ENCODE assay signal across 8 cellular contexts in the genomic region with DNA sequence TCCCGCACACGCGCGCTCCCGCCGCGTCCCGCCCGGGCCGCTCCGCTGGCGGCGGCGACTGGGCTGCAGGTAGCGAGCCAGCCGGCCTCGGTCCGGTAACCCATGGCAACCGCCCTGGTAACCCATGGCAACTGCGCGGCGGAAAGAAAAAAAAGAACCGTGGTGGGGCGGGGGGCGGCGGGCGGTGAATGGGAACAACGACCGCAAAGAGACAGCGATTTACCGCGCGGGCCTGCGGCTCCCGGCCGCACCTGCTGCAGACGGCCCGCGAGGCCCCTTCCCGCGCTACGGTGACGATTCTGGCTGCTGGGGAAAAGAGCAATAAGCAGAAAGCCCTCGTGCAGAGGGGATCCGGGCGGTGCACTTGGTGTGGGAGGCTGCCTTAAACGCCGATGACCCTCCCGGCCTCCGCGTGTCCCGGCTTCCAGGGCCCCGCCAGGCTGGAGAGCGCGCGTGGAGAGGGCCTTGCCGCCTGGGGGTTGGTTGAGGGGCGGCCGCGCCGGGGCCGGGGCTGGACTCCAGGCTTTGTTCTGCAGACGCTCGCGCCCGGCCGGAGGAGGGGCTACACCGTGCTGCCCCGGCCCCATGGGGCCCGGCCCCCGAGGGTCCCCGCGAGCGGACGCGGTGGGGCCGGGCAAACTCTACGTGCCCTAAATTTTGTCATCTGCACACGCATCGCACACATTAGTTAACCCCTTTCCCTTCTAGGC.
A peak's percentile ranks its signal among the peaks of the same experiment; 100 is the strongest.
DNase-seq lines count a peak whose midpoint lies in the region; ATAC-seq and TF ChIP-seq lines count a peak whose summit lies in the region.

No MANE protein-coding gene starts in this region.

- H3K4me1 ChIP-seq in lower lobe of right lung = peaks cover 13% of the 10 kb centered on the region

- DNase-seq in DMS79 (lab: John Stamatoyannopoulos, UW) = peak; percentile 64
- DNase-seq in KBM-7 = peak; percentile 74
- peak; percentile 75 for DNase-seq in cerebellar cortex (ENCODE audit: low spot score)
- DNase-seq in lower lobe of right lung = peak; percentile 63
- peak; percentile 28 to 68 for DNase-seq in stimulated activated effector memory CD8-positive, alpha-beta T cell treated with anti-CD3 and anti-CD28 coated beads, Interleukin-12 subunit alpha, Interleukin-12 subunit beta, amount 100 ng/mL, for 72 hours (ENCODE audit: low spot score in 2 of 2)
- DNase-seq in MV-4-11 (lab: John Stamatoyannopoulos, UW) = no peak

- H3K27me3 Mint-ChIP-seq in T-helper 1 cell treated with Interleukin-12 subunit alpha and Interleukin-12 subunit beta and Interleukin-4 antibody, amounts not matched to agents 30 μg/mL and 1 μg/mL, for 36 hours (ENCODE audit: low read depth) = peaks cover 41% of the 10 kb centered on the region

- peaks cover 52% of the 10 kb centered on the region for H3K27me3 ChIP-seq in lower lobe of right lung (ENCODE audit: low read depth)

- peak overlapping the region; percentile 60 for H3K4me3 ChIP-seq in lower lobe of right lung

- H3K4me1 Mint-ChIP-seq in T-helper 1 cell treated with Interleukin-12 subunit alpha and Interleukin-12 subunit beta and Interleukin-4 antibody, amounts not matched to agents 30 μg/mL and 1 μg/mL, for 36 hours (ENCODE audit: low read depth) = peaks cover 4% of the 10 kb centered on the region
- no peaks in the 10 kb centered on the region for H3K4me1 Mint-ChIP-seq in stimulated activated effector memory CD8-positive, alpha-beta T cell treated with anti-CD3 and anti-CD28 coated beads, Interleukin-12 subunit alpha, Interleukin-12 subunit beta, amount 100 ng/mL, for 72 hours

- peak; percentile 31 for ATAC-seq in GM21576 (IDR thresholded peaks at IDR 0.05; ENCODE audit: unreplicated experiment)
- peak; percentile 74 to 83 for ATAC-seq in lower lobe of right lung
- ATAC-seq in stimulated activated effector memory CD8-positive, alpha-beta T cell treated with anti-CD3 and anti-CD28 coated beads, Interleukin-12 subunit alpha, Interleukin-12 subunit beta, amount 100 ng/mL, for 72 hours = peak; percentile 59

- peak overlapping the region; percentile 45 for H3K27ac Mint-ChIP-seq in T-helper 1 cell treated with Interleukin-12 subunit alpha and Interleukin-12 subunit beta and Interleukin-4 antibody, amounts not matched to agents 30 μg/mL and 1 μg/mL, for 36 hours
- peak overlapping the region; percentile 43 for H3K27ac Mint-ChIP-seq in stimulated activated effector memory CD8-positive, alpha-beta T cell treated with anti-CD3 and anti-CD28 coated beads, Interleukin-12 subunit alpha, Interleukin-12 subunit beta, amount 100 ng/mL, for 72 hours

- in situ Hi-C loops in KBM-7 (cut with MboI; ENCODE audit: low pct_unique_long_range_greater_than_20kb, low sequenced_read_pairs) = no loop called here

- TF ChIP-seq CTCF in lower lobe of right lung (IDR thresholded peaks at IDR 0.05) = no peak

- H3K9me3 Mint-ChIP-seq in T-helper 1 cell treated with Interleukin-12 subunit alpha and Interleukin-12 subunit beta and Interleukin-4 antibody, amounts not matched to agents 30 μg/mL and 1 μg/mL, for 36 hours = no peaks in the 10 kb centered on the region
- no peaks in the 10 kb centered on the region for H3K9me3 Mint-ChIP-seq in stimulated activated effector memory CD8-positive, alpha-beta T cell treated with anti-CD3 and anti-CD28 coated beads, Interleukin-12 subunit alpha, Interleukin-12 subunit beta, amount 100 ng/mL, for 72 hours

- H3K36me3 Mint-ChIP-seq in T-helper 1 cell treated with Interleukin-12 subunit alpha and Interleukin-12 subunit beta and Interleukin-4 antibody, amounts not matched to agents 30 μg/mL and 1 μg/mL, for 36 hours (ENCODE audit: low read depth) = peaks cover 15% of the 10 kb centered on the region
- H3K36me3 Mint-ChIP-seq in stimulated activated effector memory CD8-positive, alpha-beta T cell treated with anti-CD3 and anti-CD28 coated beads, Interleukin-12 subunit alpha, Interleukin-12 subunit beta, amount 100 ng/mL, for 72 hours = peaks cover 45% of the 10 kb centered on the region

- H3K4me3 Mint-ChIP-seq in T-helper 1 cell treated with Interleukin-12 subunit alpha and Interleukin-12 subunit beta and Interleukin-4 antibody, amounts not matched to agents 30 μg/mL and 1 μg/mL, for 36 hours = peak overlapping the region; percentile 86
- peak overlapping the region; percentile 72 for H3K4me3 Mint-ChIP-seq in stimulated activated effector memory CD8-positive, alpha-beta T cell treated with anti-CD3 and anti-CD28 coated beads, Interleukin-12 subunit alpha, Interleukin-12 subunit beta, amount 100 ng/mL, for 72 hours

- intact Hi-C loops in lower lobe of right lung (cut with DNase I) = loop anchor here (5.0 to 10.0 kb wide), 2 partner anchors 291 to 778 kb away; a partner anchor contains a TSS

- no peaks in the 10 kb centered on the region for H3K9me3 ChIP-seq in lower lobe of right lung

- peak overlapping the region; percentile 84 for H3K27ac ChIP-seq in lower lobe of right lung

- no peaks in the 10 kb centered on the region for H3K36me3 ChIP-seq in lower lobe of right lung
